ENCODE assay signal across 15 cellular contexts in genomic region chr4:177401658-177402273, GRCh38. TPM values are rescaled to one million over a fixed set of nuclear protein-coding genes. Genes with fewer than 3 reads are reported as not detected.
DNase-seq lines count a peak whose midpoint lies in the region; ATAC-seq and TF ChIP-seq lines count a peak whose summit lies in the region.
"Had no signal": no experiment of that assay in that cellular context is flagged by ENCODE, and none has a peak within 500 bp of the region (broad histone marks: within the 10 kb centered on the region; RNA-seq: fewer than 3 reads in every experiment).

No MANE protein-coding gene starts in this region.

- peaks cover 0 to 5% of the 10 kb centered on the region in 2 donors for H3K27me3 Mint-ChIP-seq in CD8-positive, alpha-beta memory T cell

- peak overlapping the region in 7 of 8 donors; percentile 24 to 94 (median 79) for H3K27ac Mint-ChIP-seq in CD8-positive, alpha-beta memory T cell

- H3K9ac ChIP-seq in BLaER1 (no peak overlapping the region), SK-N-MC (ENCODE audit: insufficient read length) (no peak overlapping the region), PC-3 (ENCODE audit: low read length) (no peak overlapping the region)

- no peak overlapping the region for H3K27ac ChIP-seq in BLaER1
- H3K27ac ChIP-seq in CD8-positive, alpha-beta memory T cell (ENCODE audit: low read depth, low read length): no peak overlapping the region
- no peak overlapping the region for H3K27ac ChIP-seq in SK-N-MC
- no peak overlapping the region for H3K27ac ChIP-seq in PC-3 (ENCODE audit: low read length)
- H3K27ac ChIP-seq: left lung, psoas muscle, WERI-Rb-1 had no signal

- no peak for TF ChIP-seq CTCF in PC-3 (conservative IDR thresholded peaks at IDR 0.05; ENCODE audit: low read depth, low read length)

- peaks cover 42 to 43% (median 42%) of the 10 kb centered on the region in 3 donors for H3K4me1 Mint-ChIP-seq in CD8-positive, alpha-beta memory T cell

- POLR2A ChIA-PET in CD8-positive, alpha-beta memory T cell (lab: Charles Lee): no interaction called here
- POLR2A ChIA-PET in PC-3 (lab: Charles Lee; ENCODE audit: unreplicated experiment): no interaction called here

- peak overlapping the region in 6 of 7 donors; percentile 29 to 73 (median 55) for H3K4me3 Mint-ChIP-seq in CD8-positive, alpha-beta memory T cell

- H3K9me3 Mint-ChIP-seq in CD8-positive, alpha-beta memory T cell: no peaks in the 10 kb centered on the region

- no peaks in the 10 kb centered on the region for H3F3A ChIP-seq in PC-3 (ENCODE audit: low read length, unreplicated experiment)

- peaks cover 11% of the 10 kb centered on the region for H3K4me1 ChIP-seq in BLaER1
- H3K4me1 ChIP-seq in CD8-positive, alpha-beta memory T cell (ENCODE audit: insufficient read depth, low read length): peaks cover 30% of the 10 kb centered on the region
- H3K4me1 ChIP-seq in PC-3 (ENCODE audit: insufficient read depth, low read length): peaks cover 18% of the 10 kb centered on the region
- H3K4me1 ChIP-seq: left lung, psoas muscle had no signal

- H3K4me3 ChIP-seq in BLaER1 (no peak overlapping the region), SK-N-MC (no peak overlapping the region), PC-3 (ENCODE audit: low read length) (no peak overlapping the region)
- H3K4me3 ChIP-seq in CD8-positive, alpha-beta memory T cell (ENCODE audit: low read length): peak overlapping the region; percentile 21
- H3K4me3 ChIP-seq: left lung, psoas muscle had no signal

- H3K79me2 ChIP-seq in PC-3 (ENCODE audit: low read length): no peaks in the 10 kb centered on the region

- CTCF ChIA-PET in CD8-positive, alpha-beta memory T cell (lab: Charles Lee): no interaction called here
- CTCF ChIA-PET in PC-3 (lab: Charles Lee): no interaction called here

- no peaks in the 10 kb centered on the region for H3K9me3 ChIP-seq in BLaER1
- no peaks in the 10 kb centered on the region for H3K9me3 ChIP-seq in CD8-positive, alpha-beta memory T cell (ENCODE audit: low read length)
- H3K9me3 ChIP-seq in SK-N-MC (ENCODE audit: low read depth, low read length): no peaks in the 10 kb centered on the region
- H3K9me3 ChIP-seq in PC-3 (ENCODE audit: low read length): no peaks in the 10 kb centered on the region
- H3K9me3 ChIP-seq: left lung, psoas muscle had no signal

- DNase-seq in CD8-positive, alpha-beta memory T cell: peak in 2 of 5 donors; percentile 9 to 16
- DNase-seq in SK-N-MC (ENCODE audit: low read depth, low spot score) (peak; percentile 6), iPS-NIHi7 (ENCODE audit: extremely low spot score) (peak; percentile 22), PC-3 (no peak)
- DNase-seq: AML-193, cerebellar nuclear complex, left lung, NCI-H2029, NCI-H526, psoas muscle, WERI-Rb-1 had no signal

- ATAC-seq in HG02610 (IDR thresholded peaks at IDR 0.05; ENCODE audit: unreplicated experiment) (no peak), PC-3 (no peak), HG03095 (IDR thresholded peaks at IDR 0.05; ENCODE audit: unreplicated experiment) (no peak)
- ATAC-seq: left lung, Panc1, psoas muscle had no signal

- H3K36me3 Mint-ChIP-seq in CD8-positive, alpha-beta memory T cell: peaks cover 0 to 4% (median 0%) of the 10 kb centered on the region in 3 donors

- peak overlapping the region; percentile 40 for H3K4me2 ChIP-seq in BLaER1
- no peak overlapping the region for H3K4me2 ChIP-seq in PC-3 (ENCODE audit: low read length)

- H2AFZ ChIP-seq in PC-3 (ENCODE audit: low read length): no peak overlapping the region

- no peaks in the 10 kb centered on the region for H3K27me3 ChIP-seq in BLaER1
- H3K27me3 ChIP-seq in CD8-positive, alpha-beta memory T cell (ENCODE audit: insufficient read depth, low read length, poor library complexity, severe bottlenecking): no peaks in the 10 kb centered on the region
- H3K27me3 ChIP-seq in PC-3 (ENCODE audit: low read length): no peaks in the 10 kb centered on the region
- H3K27me3 ChIP-seq: left lung had no signal

- H3K36me3 ChIP-seq in BLaER1 (no peaks in the 10 kb centered on the region), SK-N-MC (ENCODE audit: insufficient read depth, low read length) (no peaks in the 10 kb centered on the region), PC-3 (ENCODE audit: low read depth, low read length) (no peaks in the 10 kb centered on the region)
- no peaks in the 10 kb centered on the region for H3K36me3 ChIP-seq in CD8-positive, alpha-beta memory T cell (ENCODE audit: insufficient read depth, low read length)
- H3K36me3 ChIP-seq: left lung, WERI-Rb-1 had no signal

- intact Hi-C loops in PC-3 (cut with micrococcal nuclease): no loop called here

- H4K20me1 ChIP-seq in BLaER1: no peaks in the 10 kb centered on the region
- H4K20me1 ChIP-seq in PC-3 (ENCODE audit: low read length): no peaks in the 10 kb centered on the region

- no peaks in the 10 kb centered on the region for H3K9me2 ChIP-seq in PC-3 (replicated peaks; ENCODE audit: low read length)

- BruUV-seq in PC-3 (replicated peaks; lab: Mats Ljungman, UMichigan): no TSS peak

RNA-seq across cellular contexts. Expression of gene AGA, which starts 40.5 kb away (rescaled TPM):
- 10 to 100 TPM; 15.1 to 16.8 TPM for total RNA-seq in CD8-positive, alpha-beta memory T cell
- polyA plus RNA-seq in CD8-positive, alpha-beta memory T cell: 40.7 TPM
- 21.5 and 42.1 TPM in 2 replicates for total RNA-seq in PC-3 (2014; rRNA removed)
